Comparison of ENCODE assay signal across 1 cellular context in genomic region chr16:67396775-67397450, GRCh38.
TF ChIP-seq lines count a peak whose summit lies in the region.

No MANE protein-coding gene starts in this region.

TF ChIP-seq in GM12878, 131 proteins besides CTCF, POLR2A, EP300 and RAD21:
- TF ChIP-seq NR2F1 (conservative IDR thresholded peaks at IDR 0.05) (0 out of 2 replicates have a peak, but pooled peaks have one; percentile 14), TCF7 (IDR thresholded peaks at IDR 0.05; ENCODE audit: borderline replicate concordance) (no peak)
